ENCODE assay signal across 19 cellular contexts in genomic region chr3:8485141-8485840, GRCh38. TPM values are rescaled to one million over a fixed set of nuclear protein-coding genes. Genes with fewer than 3 reads are reported as not detected.
A peak's percentile ranks its signal among the peaks of the same experiment; 100 is the strongest.
DNase-seq lines count a peak whose midpoint lies in the region; ATAC-seq and TF ChIP-seq lines count a peak whose summit lies in the region.
"Had no signal": no experiment of that assay in that cellular context is flagged by ENCODE, and none has a peak within 500 bp of the region (broad histone marks: within the 10 kb centered on the region; RNA-seq: fewer than 3 reads in every experiment).

No MANE protein-coding gene starts in this region.

- peaks cover 6% of the 10 kb centered on the region for H3K36me3 Mint-ChIP-seq in Caco-2 (ENCODE audit: insufficient read depth, unreplicated experiment)
- H3K36me3 Mint-ChIP-seq in chondrocyte (ENCODE audit: low read depth) = peaks cover 6% of the 10 kb centered on the region
- no peaks in the 10 kb centered on the region for H3K36me3 Mint-ChIP-seq in CD8-positive, alpha-beta T cell
- peaks cover 13% of the 10 kb centered on the region for H3K36me3 Mint-ChIP-seq in neural progenitor cell

- H3K27ac ChIP-seq in mesenchymal stem cell (ENCODE audit: low read length, poor library complexity, severe bottlenecking) (peak overlapping the region; percentile 55), gastrocnemius medialis (peak overlapping the region; percentile 79 to 96 (median 88)), neural progenitor cell (no peak overlapping the region), sigmoid colon (peak overlapping the region in 1 of 4 donors; percentile 38)
- no peak overlapping the region for H3K27ac ChIP-seq in CD8-positive, alpha-beta T cell (ENCODE audit: low read depth, low read length)

- peaks cover 17% of the 10 kb centered on the region for H3K9me3 Mint-ChIP-seq in Caco-2 (ENCODE audit: unreplicated experiment)
- H3K9me3 Mint-ChIP-seq in chondrocyte (ENCODE audit: low read depth) = peaks cover 17% of the 10 kb centered on the region
- H3K9me3 Mint-ChIP-seq in CD8-positive, alpha-beta T cell = no peaks in the 10 kb centered on the region
- peaks cover 10% of the 10 kb centered on the region for H3K9me3 Mint-ChIP-seq in neural progenitor cell
- H3K9me3 Mint-ChIP-seq: CD4-positive, alpha-beta T cell had no signal

- no peak for TF ChIP-seq EP300 in sigmoid colon (IDR thresholded peaks at IDR 0.05)

- H3K4me3 Mint-ChIP-seq in Caco-2 (ENCODE audit: unreplicated experiment) = no peak overlapping the region
- H3K4me3 Mint-ChIP-seq in chondrocyte (ENCODE audit: unreplicated experiment) = no peak overlapping the region
- H3K4me3 Mint-ChIP-seq in CD8-positive, alpha-beta T cell = no peak overlapping the region
- no peak overlapping the region for H3K4me3 Mint-ChIP-seq in neural progenitor cell
- H3K4me3 Mint-ChIP-seq: CD4-positive, alpha-beta T cell had no signal

- TF ChIP-seq POLR2A in gastrocnemius medialis (IDR thresholded peaks at IDR 0.05) (no peak), sigmoid colon (IDR thresholded peaks at IDR 0.05) (no peak)

- H3K36me3 ChIP-seq in Caco-2 (ENCODE audit: control insufficient read depth, insufficient read depth, low read length) = no peaks in the 10 kb centered on the region
- no peaks in the 10 kb centered on the region for H3K36me3 ChIP-seq in mesenchymal stem cell (ENCODE audit: control insufficient read depth in 1 of 2, insufficient read depth in 2 of 2, low read depth in 1 of 2, low read length in 2 of 2)
- no peaks in the 10 kb centered on the region for H3K36me3 ChIP-seq in gastrocnemius medialis
- no peaks in the 10 kb centered on the region for H3K36me3 ChIP-seq in CD8-positive, alpha-beta T cell (ENCODE audit: insufficient read depth, low read length)
- H3K36me3 ChIP-seq in neural progenitor cell = no peaks in the 10 kb centered on the region
- no peaks in the 10 kb centered on the region for H3K36me3 ChIP-seq in sigmoid colon
- H3K36me3 ChIP-seq: BE2C had no signal

- H3F3A ChIP-seq in neural progenitor cell (ENCODE audit: low read depth) = peaks cover 20% of the 10 kb centered on the region

- no peak overlapping the region for H2BK5ac ChIP-seq in mesenchymal stem cell (ENCODE audit: low read depth, low read length, poor library complexity, severe bottlenecking)

- in situ Hi-C loops in gastrocnemius medialis (cut with MboI; ENCODE audit: low sequenced_read_pairs in 4 of 4) = loop anchor here in 1 of 4 donors (10.0 kb wide), 1 partner anchor 120 kb away; no protein-coding TSS in a partner anchor

- TF ChIP-seq CTCF in Caco-2 (IDR thresholded peaks at IDR 0.05; ENCODE audit: insufficient read depth in 1 of 2, low read depth in 1 of 2, low read length in 1 of 2, severe bottlenecking in 1 of 2, unreplicated experiment in 1 of 2) (no peak), chondrocyte (IDR thresholded peaks at IDR 0.05) (no peak), gastrocnemius medialis (IDR thresholded peaks at IDR 0.05 in 4 of 5, conservative IDR thresholded peaks at IDR 0.05 in 1 of 5) (no peak), neural progenitor cell (IDR thresholded peaks at IDR 0.05) (no peak), sigmoid colon (IDR thresholded peaks at IDR 0.05) (no peak)
- TF ChIP-seq CTCF in CD8-positive, alpha-beta T cell (IDR thresholded peaks at IDR 0.05) = no peak

- no peak overlapping the region for H4K91ac ChIP-seq in mesenchymal stem cell (ENCODE audit: low read length)

- peaks cover 60% of the 10 kb centered on the region for H3K4me1 ChIP-seq in Caco-2
- H3K4me1 ChIP-seq in mesenchymal stem cell (ENCODE audit: control insufficient read depth, insufficient read depth, low read depth, low read length) = peaks cover 13% of the 10 kb centered on the region
- H3K4me1 ChIP-seq in gastrocnemius medialis = peaks cover 51 to 55% of the 10 kb centered on the region in 2 donors
- no peaks in the 10 kb centered on the region for H3K4me1 ChIP-seq in CD8-positive, alpha-beta T cell (ENCODE audit: insufficient read depth, low read length)
- peaks cover 31% of the 10 kb centered on the region for H3K4me1 ChIP-seq in neural progenitor cell
- H3K4me1 ChIP-seq in sigmoid colon = peaks cover 0 to 34% (median 20%) of the 10 kb centered on the region in 4 donors

- H3K9ac ChIP-seq in mesenchymal stem cell (ENCODE audit: low read length) = no peak overlapping the region
- no peak overlapping the region for H3K9ac ChIP-seq in neural progenitor cell

- H4K8ac ChIP-seq in mesenchymal stem cell (ENCODE audit: low read length) = no peak overlapping the region

- H3K27ac Mint-ChIP-seq in Caco-2 (ENCODE audit: unreplicated experiment) (peak overlapping the region; percentile 23), chondrocyte (ENCODE audit: unreplicated experiment) (peak overlapping the region; percentile 80), neural progenitor cell (no peak overlapping the region)
- H3K27ac Mint-ChIP-seq in CD8-positive, alpha-beta T cell = no peak overlapping the region
- H3K27ac Mint-ChIP-seq: CD4-positive, alpha-beta T cell had no signal

- BruUV-seq in Caco-2 (replicated peaks; lab: Mats Ljungman, UMichigan) = no TSS peak

- H2BK120ac ChIP-seq in mesenchymal stem cell (ENCODE audit: low read depth, low read length) = no peak overlapping the region

- peak overlapping the region; percentile 91 for H2AK5ac ChIP-seq in mesenchymal stem cell (ENCODE audit: low read length, severe bottlenecking)

- no peak for DNase-seq in Caco-2
- DNase-seq in chondrocyte (ENCODE audit: low spot score) = no peak
- DNase-seq in mesenchymal stem cell = no peak
- no peak for DNase-seq in gastrocnemius medialis
- DNase-seq in CD8-positive, alpha-beta T cell = no peak
- no peak for DNase-seq in neural progenitor cell (ENCODE audit: low spot score)
- DNase-seq in sigmoid colon = no peak
- no peak for DNase-seq in mesenteric fat pad (ENCODE audit: low spot score)
- DNase-seq: BE2C; Calu3; CD4-positive, alpha-beta T cell; EL; GOT3; NCI-H1105 treated with DMSO at 0.1 percent for 48 hours; NCI-H1694; NCI-H2081 treated with DMSO at 0.1 percent for 48 hours had no signal

- peak overlapping the region in 1 of 2 experiments; percentile 11 for H2BK12ac ChIP-seq in mesenchymal stem cell (ENCODE audit: low read length in 2 of 2)

- no peak overlapping the region for H3K23ac ChIP-seq in mesenchymal stem cell (ENCODE audit: low read length in 2 of 2)

- intact Hi-C loops in Caco-2 (cut with micrococcal nuclease; ENCODE audit: unreplicated experiment) = loop anchor here (5.0 kb wide), 1 partner anchor 172 kb away; no protein-coding TSS in a partner anchor
- intact Hi-C loops in gastrocnemius medialis (cut with DNase I; ENCODE audit: low total_unique reads) = loop anchor here (10.0 kb wide), 1 partner anchor 250 kb away; the partner anchor contains the start of gene CAV3
- intact Hi-C loops in CD8-positive, alpha-beta T cell (cut with DNase I, micrococcal nuclease) = no loop called here
- intact Hi-C loops in sigmoid colon (cut with DNase I) = no loop called here

- H3K4ac ChIP-seq in mesenchymal stem cell (ENCODE audit: low read depth in 1 of 2, low read length in 2 of 2) = no peak overlapping the region

- H3K27me3 Mint-ChIP-seq in Caco-2 (ENCODE audit: insufficient read depth, unreplicated experiment) (no peaks in the 10 kb centered on the region), chondrocyte (ENCODE audit: low read depth) (no peaks in the 10 kb centered on the region), neural progenitor cell (ENCODE audit: insufficient read depth, low read depth) (no peaks in the 10 kb centered on the region)
- no peaks in the 10 kb centered on the region for H3K27me3 Mint-ChIP-seq in CD8-positive, alpha-beta T cell (ENCODE audit: low read depth)
- H3K27me3 Mint-ChIP-seq: CD4-positive, alpha-beta T cell had no signal

- no peaks in the 10 kb centered on the region for H3K79me2 ChIP-seq in neural progenitor cell (ENCODE audit: low read depth)

- H4K20me1 ChIP-seq in neural progenitor cell (ENCODE audit: low read depth) = no peaks in the 10 kb centered on the region

- peaks cover 2% of the 10 kb centered on the region for H3K79me1 ChIP-seq in mesenchymal stem cell (replicated peaks; ENCODE audit: low read length, poor library complexity, severe bottlenecking)

- H3K4me3 ChIP-seq in Caco-2 (ENCODE audit: low read depth, low read length) = no peak overlapping the region
- H3K4me3 ChIP-seq in mesenchymal stem cell (ENCODE audit: insufficient read depth in 1 of 2, low read depth in 1 of 2, low read length in 2 of 2) = no peak overlapping the region
- H3K4me3 ChIP-seq in gastrocnemius medialis = no peak overlapping the region
- no peak overlapping the region for H3K4me3 ChIP-seq in CD8-positive, alpha-beta T cell (ENCODE audit: low read depth, low read length)
- no peak overlapping the region for H3K4me3 ChIP-seq in neural progenitor cell
- no peak overlapping the region for H3K4me3 ChIP-seq in sigmoid colon
- H3K4me3 ChIP-seq: GM12878, K562 had no signal

- WGBS in mesenchymal stem cell = no CpG with 5 or more reads among the region's 3 CpGs
- WGBS in sigmoid colon, 2 donors = 82 to 95% methylated on average over 3 of the region's 3 CpGs

- ATAC-seq in gastrocnemius medialis = no peak
- no peak for ATAC-seq in CD8-positive, alpha-beta T cell
- ATAC-seq: GM12878, K562, Panc1 had no signal

- H3K14ac ChIP-seq in mesenchymal stem cell (ENCODE audit: low read length in 2 of 2) = no peak overlapping the region

- H3K4me2 ChIP-seq in mesenchymal stem cell (ENCODE audit: low read length, poor library complexity, severe bottlenecking) (no peak overlapping the region), neural progenitor cell (no peak overlapping the region)

- no peaks in the 10 kb centered on the region for H3K9me3 ChIP-seq in Caco-2
- H3K9me3 ChIP-seq in mesenchymal stem cell (ENCODE audit: control insufficient read depth, low read length) = peaks cover 2% of the 10 kb centered on the region
- H3K9me3 ChIP-seq in gastrocnemius medialis = no peaks in the 10 kb centered on the region
- H3K9me3 ChIP-seq in CD8-positive, alpha-beta T cell (ENCODE audit: low read length) = no peaks in the 10 kb centered on the region
- H3K9me3 ChIP-seq in neural progenitor cell (ENCODE audit: low read depth) = no peaks in the 10 kb centered on the region
- no peaks in the 10 kb centered on the region for H3K9me3 ChIP-seq in sigmoid colon
- H3K9me3 ChIP-seq: BE2C had no signal

- POLR2A ChIA-PET in Caco-2 (lab: Charles Lee) = interaction anchor here (1.5 to 1.6 kb wide), 2 partner anchors 16 to 41 kb away, joined by 3 to 4 read pairs; partner anchors contain the start of gene LMCD1
- POLR2A ChIA-PET in CD8-positive, alpha-beta T cell (lab: Charles Lee) = no interaction called here

- peaks cover 46% of the 10 kb centered on the region for H3K4me1 Mint-ChIP-seq in Caco-2 (ENCODE audit: low read depth, unreplicated experiment)
- peaks cover 95% of the 10 kb centered on the region for H3K4me1 Mint-ChIP-seq in chondrocyte (ENCODE audit: low read depth)
- H3K4me1 Mint-ChIP-seq in CD8-positive, alpha-beta T cell (ENCODE audit: low read depth) = no peaks in the 10 kb centered on the region
- peaks cover 15% of the 10 kb centered on the region for H3K4me1 Mint-ChIP-seq in neural progenitor cell

- no peak overlapping the region for H2BK15ac ChIP-seq in mesenchymal stem cell (ENCODE audit: low read depth, poor library complexity, severe bottlenecking)

- H2AFZ ChIP-seq in mesenchymal stem cell (ENCODE audit: low read depth, low read length) (no peak overlapping the region), neural progenitor cell (replicated peaks) (no peak overlapping the region)

- H3K27me3 ChIP-seq in Caco-2 (replicated peaks; ENCODE audit: control insufficient read depth, insufficient read depth, low read length) (no peaks in the 10 kb centered on the region), mesenchymal stem cell (ENCODE audit: control insufficient read depth in 1 of 2, insufficient read depth in 1 of 2, low read length in 2 of 2) (no peaks in the 10 kb centered on the region), gastrocnemius medialis (no peaks in the 10 kb centered on the region), neural progenitor cell (no peaks in the 10 kb centered on the region), sigmoid colon (no peaks in the 10 kb centered on the region)
- no peaks in the 10 kb centered on the region for H3K27me3 ChIP-seq in CD8-positive, alpha-beta T cell (ENCODE audit: insufficient read depth, low read length)
- H3K27me3 ChIP-seq: BE2C had no signal

- CTCF ChIA-PET in Caco-2 (lab: Charles Lee) = no interaction called here
- CTCF ChIA-PET in CD8-positive, alpha-beta T cell (lab: Charles Lee) = no interaction called here

- H3K18ac ChIP-seq in mesenchymal stem cell (ENCODE audit: low read depth in 1 of 2, low read length in 2 of 2) = no peak overlapping the region

RNA-seq across cellular contexts. Expression of gene LMCD1, which starts 16.3 kb away (rescaled TPM):
- total RNA-seq in Caco-2 (2022) (23.9 and 24.7 TPM in 2 replicates), chondrocyte (260 to 268 TPM (median 263 TPM) in 3 replicates), gastrocnemius medialis (100 to 1,000 TPM in 3 of 4 donors, 10 to 100 TPM in 1; 96.0 to 581 (median 167) TPM), neural progenitor cell (ENCODE audit: low replicate concordance) (0.15 TPM in 1 of 2 replicates, not detected in the other), sigmoid colon (10 to 100 TPM in 3 of 4 donors, 1 to 10 TPM in 1; 9.7 to 49.3 (median 19.5) TPM), mesenteric fat pad (506 TPM)
- 22.4 TPM for polyA plus RNA-seq in mesenchymal stem cell (2013, experiment 1 of 2)
- polyA plus RNA-seq in mesenchymal stem cell (2013, experiment 2 of 2) = 23.5 TPM
- under 1 TPM; 0.33 TPM for total RNA-seq in CD8-positive, alpha-beta T cell
- polyA plus RNA-seq in sigmoid colon = 10 to 100 TPM in 2 of 3 donors, 1 to 10 TPM in 1; 6.5 to 16.2 (median 11.4) TPM
- total RNA-seq: K562 had no signal

Comparison
In these comparisons a context has a peak if more than half of its experiments do, and no peak if none do; other contexts are left out.
1. H3K27ac Mint-ChIP-seq: peak in Caco-2 (single experiment) and chondrocyte (single experiment); none in CD8-positive, alpha-beta T cell (single experiment) and neural progenitor cell (single experiment).
2. H3K27ac ChIP-seq: peak in mesenchymal stem cell (single experiment) and gastrocnemius medialis (4 of 4); none in CD8-positive, alpha-beta T cell (single experiment) and neural progenitor cell (single experiment).
3. intact Hi-C loops: an anchor here in Caco-2 (5.0 kb wide) and gastrocnemius medialis (10.0 kb wide); none called in CD8-positive, alpha-beta T cell and sigmoid colon.